Comparison of ENCODE assay signal across 23 cellular contexts in the genomic region with DNA sequence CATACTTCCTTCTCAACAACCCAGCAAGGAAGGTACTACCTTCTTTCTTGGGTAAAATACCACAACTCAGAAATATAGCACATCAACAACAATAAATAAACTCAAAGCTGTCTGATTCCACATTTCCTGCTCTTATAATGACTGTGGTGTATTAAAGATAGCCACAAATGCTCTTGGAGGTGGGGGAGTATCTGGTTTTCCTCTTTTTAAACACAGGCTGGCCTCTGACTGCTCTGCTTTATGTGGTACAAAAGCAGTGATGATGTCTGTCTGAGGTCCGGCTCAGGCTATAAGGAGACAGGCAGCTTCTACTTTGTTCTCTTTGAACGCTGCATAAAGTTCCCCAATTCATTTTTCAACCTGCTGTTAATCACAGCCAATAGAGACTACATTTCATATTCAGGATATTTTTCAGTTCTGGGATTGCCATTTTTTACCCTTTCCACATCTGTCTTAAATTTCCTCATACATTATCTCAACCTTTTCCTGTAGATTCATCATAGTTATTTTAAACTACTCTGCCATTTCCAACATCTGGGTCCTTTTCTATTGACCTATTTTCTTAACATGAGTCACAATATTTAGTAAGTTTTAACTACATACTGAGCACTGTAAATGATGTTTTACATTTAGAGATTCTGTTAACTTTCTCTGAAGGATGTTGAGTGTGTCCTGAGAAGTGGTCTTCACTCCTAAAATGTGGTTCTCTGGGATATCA.
DNase-seq lines count a peak whose midpoint lies in the region; ATAC-seq and TF ChIP-seq lines count a peak whose summit lies in the region.
"Had no signal": no experiment of that assay in that cellular context is flagged by ENCODE, and none has a peak within 500 bp of the region (broad histone marks: within the 10 kb centered on the region; RNA-seq: fewer than 3 reads in every experiment).

No MANE protein-coding gene starts in this region.

- CTCF ChIA-PET in SK-N-SH (lab: Yijun Ruan, JAX) = interaction anchor here (0.8 to 3.3 kb wide), 6 partner anchors 10 to 965 kb away, joined by 3 to 25 read pairs (median 4); no protein-coding TSS in a partner anchor

- no peaks in the 10 kb centered on the region for H3K27me3 Mint-ChIP-seq in osteocyte (ENCODE audit: unreplicated experiment)
- H3K27me3 Mint-ChIP-seq in activated T-helper 2 cell treated with anti-CD3 and anti-CD28 coated beads, Interferon-gamma antibody, Interleukin-2, Interleukin-4, amounts not matched to agents 10 μg/mL and 5 μg/mL and 100 μg/mL, durations not matched to agents 14 hours and 24 hours and 36 hours (ENCODE audit: low read depth) = no peaks in the 10 kb centered on the region
- H3K27me3 Mint-ChIP-seq: activated CD8-positive, alpha-beta memory T cell treated with anti-CD3 and anti-CD28 coated beads, Interleukin-2, amount 10 ng/mL, durations not matched to agents 7 days and 5 days had no signal

- no peak overlapping the region for H2AFZ ChIP-seq in SK-N-SH (ENCODE audit: low read depth)

- H4K20me1 ChIP-seq in SK-N-SH (ENCODE audit: insufficient read depth) = no peaks in the 10 kb centered on the region

- TF ChIP-seq RAD21 in SK-N-SH (IDR thresholded peaks at IDR 0.05; ENCODE audit: low read length) = no peak

- DNase-seq in DMS 273 (lab: John Stamatoyannopoulos, UW; ENCODE audit: unreplicated experiment) = peak; percentile 19
- no peak for DNase-seq in DMS 273 treated with DMSO at 0.1 percent for 48 hours (lab: John Stamatoyannopoulos, UW)
- peak; percentile 42 for DNase-seq in SK-N-SH
- DNase-seq in fibroblast of gingiva (ENCODE audit: low read depth) = peak; percentile 72
- no peak for DNase-seq in osteocyte (ENCODE audit: extremely low spot score, unreplicated experiment)
- DNase-seq in NCI-H1417 (lab: John Stamatoyannopoulos, UW) = no peak
- DNase-seq in activated T-helper 2 cell treated with anti-CD3 and anti-CD28 coated beads, Interferon-gamma antibody, Interleukin-2, Interleukin-4, amounts not matched to agents 10 μg/mL and 5 μg/mL and 100 μg/mL, durations not matched to agents 14 hours and 24 hours and 36 hours (ENCODE audit: low spot score) = no peak
- DNase-seq: activated CD8-positive, alpha-beta memory T cell treated with anti-CD3 and anti-CD28 coated beads, Interleukin-2, amount 10 ng/mL, durations not matched to agents 7 days and 5 days; activated gamma-delta T cell treated with Interleukin-2 at 50 U/mL for 16 hours; CD4-positive, alpha-beta memory T cell; erythroblast; hypothalamus; left colon; NCI-H1436 treated with DMSO at 0.1 percent for 48 hours; NCI-H345; NK-92 treated with Interleukin-12 subunit alpha and Interleukin-12 subunit beta, amount 100 ng/mL, for 24 hours; upper lobe of left lung had no signal

- no peak overlapping the region for H3K9ac ChIP-seq in SK-N-SH

- H3K4me1 ChIP-seq in SK-N-SH (ENCODE audit: control insufficient read depth in 1 of 2, insufficient read depth in 2 of 2, low read depth in 1 of 2, low read length in 1 of 2) = peaks cover 0 to 21% of the 10 kb centered on the region in 2 experiments; a peak in 2 of 4 replicates
- H3K4me1 ChIP-seq: ascending aorta had no signal

- no peak overlapping the region for H3K4me2 ChIP-seq in SK-N-SH

- 12% methylated on average over 2 of the region's 2 CpGs for WGBS in SK-N-SH (ENCODE audit: low lambda C conversion rate)

- no peak for ATAC-seq in GM21576 (IDR thresholded peaks at IDR 0.05; ENCODE audit: unreplicated experiment)
- ATAC-seq: activated CD8-positive, alpha-beta memory T cell treated with anti-CD3 and anti-CD28 coated beads, Interleukin-2, amount 10 ng/mL, durations not matched to agents 7 days and 5 days; stimulated activated effector memory CD8-positive, alpha-beta T cell treated with anti-CD3 and anti-CD28 coated beads, Interleukin-12 subunit alpha, Interleukin-12 subunit beta, amount 100 ng/mL, for 72 hours had no signal

- H3K27ac ChIP-seq in SK-N-SH (ENCODE audit: low read depth in 2 of 2, low read length in 1 of 2) = peak overlapping the region in 1 of 2 experiments; percentile 81; a peak in 2 of 4 replicates
- H3K27ac ChIP-seq: 22Rv1, ascending aorta, upper lobe of left lung had no signal

- peak overlapping the region; percentile 52 for H3K27ac Mint-ChIP-seq in osteocyte (ENCODE audit: unreplicated experiment)
- H3K27ac Mint-ChIP-seq in activated T-helper 2 cell treated with anti-CD3 and anti-CD28 coated beads, Interferon-gamma antibody, Interleukin-2, Interleukin-4, amounts not matched to agents 10 μg/mL and 5 μg/mL and 100 μg/mL, durations not matched to agents 14 hours and 24 hours and 36 hours = no peak overlapping the region
- H3K27ac Mint-ChIP-seq: activated CD8-positive, alpha-beta memory T cell treated with anti-CD3 and anti-CD28 coated beads, Interleukin-2, amount 10 ng/mL, durations not matched to agents 7 days and 5 days; CD4-positive, alpha-beta memory T cell; stimulated activated effector memory CD8-positive, alpha-beta T cell treated with anti-CD3 and anti-CD28 coated beads, Interleukin-12 subunit alpha, Interleukin-12 subunit beta, amount 100 ng/mL, for 72 hours; T-helper 2 cell treated with Interferon-gamma antibody and Interleukin-4, amounts not matched to agents 5 μg/mL and 100 μg/mL, for 36 hours had no signal

- H3K4me3 Mint-ChIP-seq in osteocyte (ENCODE audit: unreplicated experiment) = no peak overlapping the region
- H3K4me3 Mint-ChIP-seq in activated T-helper 2 cell treated with anti-CD3 and anti-CD28 coated beads, Interferon-gamma antibody, Interleukin-2, Interleukin-4, amounts not matched to agents 10 μg/mL and 5 μg/mL and 100 μg/mL, durations not matched to agents 14 hours and 24 hours and 36 hours (ENCODE audit: low read depth) = no peak overlapping the region
- H3K4me3 Mint-ChIP-seq: activated CD8-positive, alpha-beta memory T cell treated with anti-CD3 and anti-CD28 coated beads, Interleukin-2, amount 10 ng/mL, durations not matched to agents 7 days and 5 days; CD4-positive, alpha-beta memory T cell; stimulated activated effector memory CD8-positive, alpha-beta T cell treated with anti-CD3 and anti-CD28 coated beads, Interleukin-12 subunit alpha, Interleukin-12 subunit beta, amount 100 ng/mL, for 72 hours; T-helper 2 cell treated with Interferon-gamma antibody and Interleukin-4, amounts not matched to agents 5 μg/mL and 100 μg/mL, for 36 hours had no signal

- H3K4me1 Mint-ChIP-seq in osteocyte (ENCODE audit: unreplicated experiment) = peaks cover 38% of the 10 kb centered on the region
- no peaks in the 10 kb centered on the region for H3K4me1 Mint-ChIP-seq in activated T-helper 2 cell treated with anti-CD3 and anti-CD28 coated beads, Interferon-gamma antibody, Interleukin-2, Interleukin-4, amounts not matched to agents 10 μg/mL and 5 μg/mL and 100 μg/mL, durations not matched to agents 14 hours and 24 hours and 36 hours (ENCODE audit: low read depth)
- H3K4me1 Mint-ChIP-seq: activated CD8-positive, alpha-beta memory T cell treated with anti-CD3 and anti-CD28 coated beads, Interleukin-2, amount 10 ng/mL, durations not matched to agents 7 days and 5 days; CD4-positive, alpha-beta memory T cell; stimulated activated effector memory CD8-positive, alpha-beta T cell treated with anti-CD3 and anti-CD28 coated beads, Interleukin-12 subunit alpha, Interleukin-12 subunit beta, amount 100 ng/mL, for 72 hours had no signal

- no peaks in the 10 kb centered on the region for H3F3A ChIP-seq in SK-N-SH (replicated peaks; ENCODE audit: insufficient read depth)

- H3K36me3 ChIP-seq in SK-N-SH (replicated peaks in 1 of 2; ENCODE audit: control insufficient read depth in 1 of 2, insufficient read depth in 2 of 2, low read length in 1 of 2) = no peaks in the 10 kb centered on the region
- H3K36me3 ChIP-seq: ascending aorta, upper lobe of left lung had no signal

- H3K9me2 ChIP-seq in SK-N-SH = no peaks in the 10 kb centered on the region

- H3K4me3 ChIP-seq in SK-N-SH (ENCODE audit: low read depth in 2 of 2, low read length in 1 of 2) = no peak overlapping the region
- H3K4me3 ChIP-seq: ascending aorta, skin epidermis, upper lobe of left lung had no signal

- H3K9me3 ChIP-seq in SK-N-SH = no peaks in the 10 kb centered on the region
- H3K9me3 ChIP-seq: ascending aorta, upper lobe of left lung had no signal

- H3K79me2 ChIP-seq in SK-N-SH (ENCODE audit: insufficient read depth) = no peaks in the 10 kb centered on the region

- intact Hi-C loops in activated T-helper 2 cell treated with anti-CD3 and anti-CD28 coated beads, Interferon-gamma antibody, Interleukin-2, Interleukin-4, amounts not matched to agents 10 μg/mL and 5 μg/mL and 100 μg/mL, durations not matched to agents 14 hours and 24 hours and 36 hours (cut with micrococcal nuclease) = no loop called here

- no peaks in the 10 kb centered on the region for H3K36me3 Mint-ChIP-seq in osteocyte (ENCODE audit: unreplicated experiment)
- no peaks in the 10 kb centered on the region for H3K36me3 Mint-ChIP-seq in activated T-helper 2 cell treated with anti-CD3 and anti-CD28 coated beads, Interferon-gamma antibody, Interleukin-2, Interleukin-4, amounts not matched to agents 10 μg/mL and 5 μg/mL and 100 μg/mL, durations not matched to agents 14 hours and 24 hours and 36 hours (ENCODE audit: low read depth)
- H3K36me3 Mint-ChIP-seq: activated CD8-positive, alpha-beta memory T cell treated with anti-CD3 and anti-CD28 coated beads, Interleukin-2, amount 10 ng/mL, durations not matched to agents 7 days and 5 days; CD4-positive, alpha-beta memory T cell; stimulated activated effector memory CD8-positive, alpha-beta T cell treated with anti-CD3 and anti-CD28 coated beads, Interleukin-12 subunit alpha, Interleukin-12 subunit beta, amount 100 ng/mL, for 72 hours had no signal

- no peak for TF ChIP-seq CTCF in SK-N-SH (IDR thresholded peaks at IDR 0.05)
- TF ChIP-seq CTCF in osteocyte (IDR thresholded peaks at IDR 0.05) = no peak

- no peaks in the 10 kb centered on the region for H3K27me3 ChIP-seq in SK-N-SH (ENCODE audit: insufficient read depth)
- H3K27me3 ChIP-seq: ascending aorta, upper lobe of left lung had no signal

- no peak; a peak in 1 of 4 replicates for TF ChIP-seq EP300 in SK-N-SH (IDR thresholded peaks at IDR 0.05; ENCODE audit: borderline replicate concordance in 1 of 2, low read depth in 1 of 2, low read length in 1 of 2)

- H3K9me3 Mint-ChIP-seq in osteocyte (ENCODE audit: unreplicated experiment) = peaks cover 5% of the 10 kb centered on the region
- no peaks in the 10 kb centered on the region for H3K9me3 Mint-ChIP-seq in activated T-helper 2 cell treated with anti-CD3 and anti-CD28 coated beads, Interferon-gamma antibody, Interleukin-2, Interleukin-4, amounts not matched to agents 10 μg/mL and 5 μg/mL and 100 μg/mL, durations not matched to agents 14 hours and 24 hours and 36 hours
- H3K9me3 Mint-ChIP-seq: stimulated activated effector memory CD8-positive, alpha-beta T cell treated with anti-CD3 and anti-CD28 coated beads, Interleukin-12 subunit alpha, Interleukin-12 subunit beta, amount 100 ng/mL, for 72 hours; T-helper 2 cell treated with Interferon-gamma antibody and Interleukin-4, amounts not matched to agents 5 μg/mL and 100 μg/mL, for 36 hours had no signal

- POLR2A ChIA-PET in SK-N-SH (lab: Yijun Ruan, JAX) = no interaction called here

TF ChIP-seq in SK-N-SH, 30 proteins besides CTCF, POLR2A, EP300 and RAD21:
- TF ChIP-seq TEAD4 (IDR thresholded peaks at IDR 0.05; ENCODE audit: borderline replicate concordance, insufficient read depth) (no peak), TCF12 (IDR thresholded peaks at IDR 0.05) (peak; percentile 44; the same call in 1 of the 2 replicates)
TF ChIP-seq in SK-N-SH: peak in this region for 1.

Comparison
In these comparisons a context has a peak if more than half of its experiments do, and no peak if none do; other contexts are left out.
1. DNase-seq: peak in DMS 273 (single experiment), SK-N-SH (single experiment) and fibroblast of gingiva (single experiment); none in DMS 273 treated with DMSO at 0.1 percent for 48 hours (single experiment), osteocyte (single experiment), NCI-H1417 (0 of 3) and activated T-helper 2 cell treated with anti-CD3 and anti-CD28 coated beads, Interferon-gamma antibody, Interleukin-2, Interleukin-4, amounts not matched to agents 10 μg/mL and 5 μg/mL and 100 μg/mL, durations not matched to agents 14 hours and 24 hours and 36 hours (single experiment).